8 cellular contexts compared by ENCODE assay signal in the genomic region with DNA sequence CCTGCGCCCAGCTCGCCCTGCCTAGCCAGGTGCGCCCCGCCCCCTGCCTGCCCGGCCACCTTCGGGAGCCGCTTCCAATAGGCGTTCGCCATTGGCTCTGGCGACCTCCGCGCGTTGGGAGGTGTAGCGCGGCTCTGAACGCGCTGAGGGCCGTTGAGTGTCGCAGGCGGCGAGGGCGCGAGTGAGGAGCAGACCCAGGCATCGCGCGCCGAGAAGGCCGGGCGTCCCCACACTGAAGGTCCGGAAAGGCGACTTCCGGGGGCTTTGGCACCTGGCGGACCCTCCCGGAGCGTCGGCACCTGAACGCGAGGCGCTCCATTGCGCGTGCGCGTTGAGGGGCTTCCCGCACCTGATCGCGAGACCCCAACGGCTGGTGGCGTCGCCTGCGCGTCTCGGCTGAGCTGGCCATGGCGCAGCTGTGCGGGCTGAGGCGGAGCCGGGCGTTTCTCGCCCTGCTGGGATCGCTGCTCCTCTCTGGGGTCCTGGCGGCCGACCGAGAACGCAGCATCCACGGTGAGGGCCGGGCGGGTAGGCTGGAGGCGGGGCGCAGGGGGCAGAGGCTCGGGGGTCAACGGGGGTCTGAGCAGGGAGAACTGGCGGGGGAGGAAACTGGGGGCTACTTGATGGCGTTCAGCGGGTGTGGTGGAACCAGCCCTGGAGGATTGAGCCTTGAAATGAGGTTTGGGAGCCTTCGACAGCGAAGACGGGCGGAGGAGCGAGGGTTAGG. TPM values are rescaled to one million over a fixed set of nuclear protein-coding genes. Genes with fewer than 3 reads are reported as not detected.
DNase-seq lines count a peak whose midpoint lies in the region; ATAC-seq, FAIRE-seq and TF ChIP-seq lines count a peak whose summit lies in the region.

A gene with protein sequence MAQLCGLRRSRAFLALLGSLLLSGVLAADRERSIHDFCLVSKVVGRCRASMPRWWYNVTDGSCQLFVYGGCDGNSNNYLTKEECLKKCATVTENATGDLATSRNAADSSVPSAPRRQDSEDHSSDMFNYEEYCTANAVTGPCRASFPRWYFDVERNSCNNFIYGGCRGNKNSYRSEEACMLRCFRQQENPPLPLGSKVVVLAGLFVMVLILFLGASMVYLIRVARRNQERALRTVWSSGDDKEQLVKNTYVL (plus strand): TSS at position 88 of the 727 bp plus-strand sequence. CDS start 320 bp downstream, at position 408.

- H3F3A ChIP-seq in GM23248 (ENCODE audit: insufficient read depth) (peaks cover 15% of the 10 kb centered on the region; the same call in 1 of the 2 replicates), PC-3 (ENCODE audit: low read length, unreplicated experiment) (no peaks in the 10 kb centered on the region)

- H3K4me1 ChIP-seq in GM23248 (ENCODE audit: insufficient read depth) (peaks cover 21% of the 10 kb centered on the region), PC-3 (ENCODE audit: insufficient read depth, low read length) (peaks cover 46% of the 10 kb centered on the region), GM12878 (ENCODE audit: control insufficient read depth, insufficient read depth, low read length) (peaks cover 9% of the 10 kb centered on the region), spleen (peaks cover 0 to 60% (median 41%) of the 10 kb centered on the region in 6 donors)

- FAIRE-seq in GM12878 (lab: Jason Lieb, UNC) = no peak

- H3K79me2 ChIP-seq in GM23248 (ENCODE audit: insufficient read depth) (no peaks in the 10 kb centered on the region), PC-3 (ENCODE audit: low read length) (peaks cover 52% of the 10 kb centered on the region), GM12878 (ENCODE audit: control insufficient read depth, insufficient read depth, low read length) (no peaks in the 10 kb centered on the region)

- peak; percentile 64 for TF ChIP-seq POLR2A in GM12878 (IDR thresholded peaks at IDR 0.05; ENCODE audit: low read depth, low read length)
- no peak for TF ChIP-seq POLR2A in spleen (IDR thresholded peaks at IDR 0.05)

- intact Hi-C loops in PC-3 (cut with micrococcal nuclease) = no loop called here
- intact Hi-C loops in GM12878 (cut with micrococcal nuclease; ENCODE audit: unreplicated experiment) = no loop called here
- intact Hi-C loops in spleen (cut with DNase I; ENCODE audit: low total_unique reads) = no loop called here

- H4K20me1 ChIP-seq in GM23248 (ENCODE audit: insufficient read depth) (no peaks in the 10 kb centered on the region), PC-3 (ENCODE audit: low read length) (peaks cover 18% of the 10 kb centered on the region), GM12878 (ENCODE audit: control insufficient read depth, insufficient read depth) (no peaks in the 10 kb centered on the region)

- H3K9me3 ChIP-seq in GM23248 (ENCODE audit: low read depth) (no peaks in the 10 kb centered on the region), PC-3 (ENCODE audit: low read length) (no peaks in the 10 kb centered on the region), GM12878 (replicated peaks; ENCODE audit: control insufficient read depth, insufficient read depth, low read length) (no peaks in the 10 kb centered on the region), iPS-18c (ENCODE audit: control insufficient read depth, insufficient read depth, low read length) (no peaks in the 10 kb centered on the region), spleen (no peaks in the 10 kb centered on the region)

- whole genome bisulfite sequencing in GM23248 (ENCODE audit: low coverage in 1 of 2, low lambda C conversion rate in 2 of 2, missing lambda C conversion rate in 2 of 2), 2 experiments = 13 to 14% methylated on average over 68 to 78 of the region's 78 CpGs
- 13% methylated on average over 59 of the region's 78 CpGs for WGBS in GM12878 (ENCODE audit: insufficient coverage, insufficient replicate concordance, low lambda C conversion rate, missing lambda C conversion rate)
- WGBS in spleen, 5 donors = 4 to 40% (median 5%) methylated on average over 19 to 78 of the region's 78 CpGs

- peak within 1 kb of the TSS; percentile 43 for H3K4me3 ChIP-seq in BJ (ENCODE audit: low read depth, low read length)
- H3K4me3 ChIP-seq in GM23248 = peak within 1 kb of the TSS; percentile 57
- H3K4me3 ChIP-seq in PC-3 (ENCODE audit: low read length) = peak within 1 kb of the TSS; percentile 91
- H3K4me3 ChIP-seq in GM12878 = peak within 1 kb of the TSS; percentile 62; the same call in 1 of the 2 replicates
- H3K4me3 ChIP-seq in iPS-18c (ENCODE audit: insufficient read depth, low read depth, low read length) = peak within 1 kb of the TSS; percentile 95
- H3K4me3 ChIP-seq in spleen = peak within 1 kb of the TSS; percentile 41 to 77 (median 70)

- peak within 1 kb of the TSS; percentile 75 for H2AFZ ChIP-seq in GM23248
- H2AFZ ChIP-seq in PC-3 (ENCODE audit: low read length) = peak within 1 kb of the TSS; percentile 73
- peak within 1 kb of the TSS; percentile 88 for H2AFZ ChIP-seq in GM12878 (ENCODE audit: control insufficient read depth, low read depth, low read length)

- RAD21 ChIA-PET in GM12878 (lab: Charles Lee; ENCODE audit: unreplicated experiment) = interaction anchor here (1.3 kb wide), 1 partner anchor 109 kb away, joined by 4 read pairs; a partner anchor contains a TSS

- TF ChIP-seq CTCF in BJ (IDR thresholded peaks at IDR 0.05; ENCODE audit: insufficient read depth, low read depth, low read length) (no peak), PC-3 (conservative IDR thresholded peaks at IDR 0.05; ENCODE audit: low read depth, low read length) (no peak), GM12878 (IDR thresholded peaks at IDR 0.05 in 2 of 3, conservative IDR thresholded peaks at IDR 0.05 in 1 of 3; ENCODE audit: control insufficient read depth in 2 of 3, extremely low read depth in 1 of 3, insufficient read depth in 1 of 3, low read depth in 3 of 3, low read length in 3 of 3) (no peak), spleen (IDR thresholded peaks at IDR 0.05 in 8 of 11, conservative IDR thresholded peaks at IDR 0.05 in 3 of 11) (peak in 1 of 11 experiments; percentile 5)

- H3K9ac ChIP-seq in GM23248 (no peak within 1 kb of the TSS), PC-3 (ENCODE audit: low read length) (peak within 1 kb of the TSS; percentile 86), GM12878 (ENCODE audit: control insufficient read depth, insufficient read depth, low read length) (peak within 1 kb of the TSS; percentile 48; the same call in 1 of the 2 replicates)

- SMC1A ChIA-PET in GM12878 (lab: Charles Lee; ENCODE audit: uncharacterized antibody, unreplicated experiment) = no interaction called here

- no peaks in the 10 kb centered on the region for H3K27me3 ChIP-seq in BJ (ENCODE audit: control insufficient read depth, insufficient read depth, low read length)
- H3K27me3 ChIP-seq in GM23248 (replicated peaks; ENCODE audit: insufficient read depth) = no peaks in the 10 kb centered on the region
- no peaks in the 10 kb centered on the region for H3K27me3 ChIP-seq in PC-3 (ENCODE audit: low read length)
- H3K27me3 ChIP-seq in GM12878 (replicated peaks in 1 of 2; ENCODE audit: control insufficient read depth in 2 of 2, insufficient read depth in 2 of 2, low read length in 1 of 2) = peaks cover 0 to 2% of the 10 kb centered on the region in 2 experiments; a peak in 2 of 4 replicates
- peaks cover 0 to 12% (median 0%) of the 10 kb centered on the region in 7 donors for H3K27me3 ChIP-seq in spleen (replicated peaks in 1 of 7)

- TF ChIP-seq RAD21 in GM12878 (IDR thresholded peaks at IDR 0.05; ENCODE audit: insufficient read depth, low read depth, low read length) = no peak

- no peak within 1 kb of the TSS for H3K27ac ChIP-seq in GM23248
- peak within 1 kb of the TSS; percentile 73 for H3K27ac ChIP-seq in PC-3 (ENCODE audit: low read length)
- H3K27ac ChIP-seq in GM12878 (ENCODE audit: control insufficient read depth, insufficient read depth) = no peak within 1 kb of the TSS
- peak within 1 kb of the TSS; percentile 81 to 90 (median 88) for H3K27ac ChIP-seq in spleen

- no peak for TF ChIP-seq EP300 in GM12878 (IDR thresholded peaks at IDR 0.05; ENCODE audit: borderline replicate concordance in 1 of 2, control insufficient read depth in 1 of 2, low read depth in 2 of 2, low read length in 2 of 2)

- POLR2A ChIA-PET in BJ (lab: Charles Lee) (interaction anchor here (1.1 kb wide), 1 partner anchor 7 kb away, joined by 3 read pairs; no protein-coding TSS in a partner anchor), PC-3 (lab: Charles Lee; ENCODE audit: unreplicated experiment) (interaction anchor here (0.6 kb wide), 2 partner anchors 98 to 165 kb away, joined by 3 to 4 read pairs; no protein-coding TSS in a partner anchor), GM12878 (lab: Charles Lee) (interaction anchor here (0.6 kb wide), 2 partner anchors 33 to 50 kb away, joined by 5 read pairs; no protein-coding TSS in a partner anchor)

- H3K4me2 ChIP-seq in GM23248 (ENCODE audit: unreplicated experiment) (peak within 1 kb of the TSS; percentile 16), PC-3 (ENCODE audit: low read length) (peak within 1 kb of the TSS; percentile 85), GM12878 (ENCODE audit: control insufficient read depth, insufficient read depth) (peak within 1 kb of the TSS; percentile 97)

- ATAC-seq in PC-3 (peak; percentile 1), GM12878 (peak; percentile 49; the same call in 2 of the 3 replicates)

- CTCF ChIA-PET in BJ (lab: Yijun Ruan, JAX) (interaction anchor here (0.8 to 1.9 kb wide), 5 partner anchors 19 to 71 kb away, joined by 3 to 5 read pairs (median 4); a partner anchor contains a TSS), PC-3 (lab: Charles Lee) (no interaction called here), GM12878 (lab: Yijun Ruan, JAX) (interaction anchor here (1.6 kb wide), 1 partner anchor 12 kb away, joined by 3 read pairs; no protein-coding TSS in a partner anchor)

- H3K36me3 ChIP-seq in BJ (ENCODE audit: control insufficient read depth, insufficient read depth, low read length) (no peaks in the 10 kb centered on the region), GM23248 (ENCODE audit: low read depth) (no peaks in the 10 kb centered on the region), PC-3 (ENCODE audit: low read depth, low read length) (no peaks in the 10 kb centered on the region), GM12878 (ENCODE audit: control insufficient read depth in 2 of 2, insufficient read depth in 2 of 2, low read length in 1 of 2) (no peaks in the 10 kb centered on the region), spleen (no peaks in the 10 kb centered on the region)

- H3K9me2 ChIP-seq in GM23248 (ENCODE audit: insufficient read depth) (no peaks in the 10 kb centered on the region), PC-3 (replicated peaks; ENCODE audit: low read length) (no peaks in the 10 kb centered on the region)

- DNase-seq in BJ (ENCODE audit: low read depth) = no peak
- peak; percentile 26 for DNase-seq in GM23248
- DNase-seq in PC-3 = no peak
- DNase-seq in GM12878 (ENCODE audit: low read depth, low spot score) = no peak
- peak; percentile 93 for DNase-seq in spleen
- DNase-seq in AG08396 (ENCODE audit: low spot score) = no peak
- DNase-seq in foreskin melanocyte = no peak

- BruUV-seq in PC-3 (replicated peaks; lab: Mats Ljungman, UMichigan) (no TSS peak), GM12878 (replicated peaks; lab: Mats Ljungman, UMichigan) (no TSS peak)

- in situ Hi-C loops in GM23248 (cut with MboI) = no loop called here
- in situ Hi-C loops in GM12878 (cut with MboI) = no loop called here

RNA-seq across cellular contexts. Expression of the gene that starts here (rescaled TPM):
- polyA plus RNA-seq in BJ (2011; rRNA removed) (33.2 and 45.5 TPM in 2 replicates), GM23248 (2016; fragmentation: Nextera tagmentation; extraction: Ambion mirVana) (9.3 and 9.8 TPM in 2 replicates), GM12878 (2011; rRNA removed) (0.15 and 0.27 TPM in 2 replicates), GM12878 (2014; fragmentation: Illumina TruSeq; extraction: Trizol) (6.9 and 14.1 TPM in 2 replicates), GM12878 (2014; fragmentation: Nextera tagmentation; extraction: Ambion mirVana) (10 to 100 TPM in 1 of 2 experiments, 1 to 10 TPM in 1; 6.5 to 10.2 TPM), GM12878 (2014; rRNA removed) (19.8 and 22.6 TPM in 2 replicates), GM12878 (2016; fragmentation: Nextera tagmentation; extraction: Ambion mirVana) (10 to 100 TPM; 22.2 to 26.5 TPM), spleen (10 to 100 TPM; 63.2 to 82.9 (median 65.6) TPM)
- 5.2 and 13.1 TPM in 2 replicates for polyA minus RNA-seq in BJ (2011; rRNA and poly(A)+ RNA removed)
- total RNA-seq in GM23248 (2014; rRNA removed; shearing (Covaris generic)) = 3.2 and 9.5 TPM in 2 replicates
- total RNA-seq in PC-3 (2014; rRNA removed) (442 and 650 TPM in 2 replicates), GM12878 (2014; rRNA removed) (17.8 and 27.0 TPM in 2 replicates), GM12878 (2014; rRNA removed; fragmentation: Illumina TruSeq; extraction: Trizol) (17.3 and 17.5 TPM in 2 replicates), GM12878 (2021) (18.8 and 25.8 TPM in 2 replicates), spleen (10 to 100 TPM; 41.2 to 87.8 (median 59.5) TPM)
- 3.9 and 5.4 TPM in 2 replicates for total RNA-seq in GM12878 (2013; cell fraction: nucleolus; rRNA removed)
- 7.5 TPM for polyA plus RNA-seq in GM12878 (2011; ENCODE audit: low read depth)
- 0.21 and 0.64 TPM in 2 replicates for polyA plus RNA-seq in GM12878 (2011; cell fraction: cytosol; rRNA removed)
- polyA plus RNA-seq in GM12878 (2011; cell fraction: nucleus; rRNA removed) = 0.49 TPM in 1 of 2 replicates, not detected in the other
- polyA plus RNA-seq in GM12878 (2012) = 10.9 and 14.1 TPM in 2 replicates
- polyA minus RNA-seq in GM12878 (2011; rRNA and poly(A)+ RNA removed) = 0.44 TPM in 1 of 2 replicates, not detected in the other
- not detected in 2 replicates for polyA minus RNA-seq in GM12878 (2011; cell fraction: cytosol; rRNA and poly(A)+ RNA removed)
- polyA minus RNA-seq in GM12878 (2011; cell fraction: nucleus; rRNA and poly(A)+ RNA removed) = not detected in 2 replicates

Comparison
In these comparisons a context has a peak if more than half of its experiments do, and no peak if none do; other contexts are left out.
1. DNase-seq: peak in GM23248 (single experiment) and spleen (single experiment); none in BJ (single experiment), PC-3 (single experiment), GM12878 (single experiment), AG08396 (single experiment) and foreskin melanocyte (single experiment).
2. H3K4me3 ChIP-seq: peak in every context shown above with its lines; median percentile 95 in iPS-18c; 91 in PC-3; 70 in spleen; 62 in GM12878; 57 in GM23248; 43 in BJ.
3. H3K27ac ChIP-seq: peak in PC-3 (single experiment) and spleen (8 of 8); none in GM23248 (single experiment) and GM12878 (single experiment).
4. H3K4me2 ChIP-seq: peak in every context shown above with its lines; median percentile 97 in GM12878; 85 in PC-3; 16 in GM23248.
5. Peak in every context shown above with its lines, with median percentiles within 50 percentile points of each other: H2AFZ ChIP-seq.